ENCODE assay signal across 10 cellular contexts in genomic region chr10:31896972-31897384, GRCh38. TPM values are rescaled to one million over a fixed set of nuclear protein-coding genes. Genes with fewer than 3 reads are reported as not detected.
DNase-seq lines count a peak whose midpoint lies in the region; ATAC-seq, FAIRE-seq and TF ChIP-seq lines count a peak whose summit lies in the region.
"Had no signal": no experiment of that assay in that cellular context is flagged by ENCODE, and none has a peak within 500 bp of the region (broad histone marks: within the 10 kb centered on the region; RNA-seq: fewer than 3 reads in every experiment).

No MANE protein-coding gene starts in this region.

- H3K4me3 ChIP-seq in IMR-90 (ENCODE audit: insufficient read depth, low read depth, low read length), result no peak overlapping the region
- peak overlapping the region in 1 of 3 experiments; percentile 22 for H3K4me3 ChIP-seq in keratinocyte (ENCODE audit: control insufficient read depth in 2 of 3, extremely low read depth in 1 of 3, insufficient read depth in 2 of 3, low read depth in 1 of 3, low read length in 3 of 3)
- H3K4me3 ChIP-seq in uterus, result no peak overlapping the region
- no peak overlapping the region for H3K4me3 ChIP-seq in neuronal stem cell (ENCODE audit: low read length in 2 of 2)

- peaks cover 32% of the 10 kb centered on the region for H4K20me1 ChIP-seq in IMR-90 (ENCODE audit: insufficient read depth, low read length)
- H4K20me1 ChIP-seq in keratinocyte (ENCODE audit: control insufficient read depth, extremely low read depth, insufficient read depth, low read length), result peaks cover 6% of the 10 kb centered on the region

- H3K4me2 ChIP-seq in IMR-90 (ENCODE audit: low read depth, low read length), result peak overlapping the region; percentile 54; the same call in 1 of the 2 replicates
- H3K4me2 ChIP-seq in keratinocyte (ENCODE audit: control insufficient read depth, extremely low read depth, insufficient read depth, low read depth, low read length), result peak overlapping the region; percentile 66
- no peak overlapping the region for H3K4me2 ChIP-seq in neuronal stem cell (ENCODE audit: insufficient read depth, low read length, poor library complexity, severe bottlenecking)

- H2BK20ac ChIP-seq in IMR-90 (ENCODE audit: low read depth, low read length), result no peak overlapping the region

- TF ChIP-seq CTCF in IMR-90 (conservative IDR thresholded peaks at IDR 0.05; ENCODE audit: low read depth, low read length) (no peak), keratinocyte (optimal IDR thresholded peaks at IDR 0.05 in 1 of 3, IDR thresholded peaks at IDR 0.05 in 1 of 3, conservative IDR thresholded peaks at IDR 0.05 in 1 of 3; ENCODE audit: extremely low read depth in 1 of 3, insufficient read depth in 2 of 3, low read length in 3 of 3) (no peak), uterus (IDR thresholded peaks at IDR 0.05) (no peak)

- H3K27ac ChIP-seq in IMR-90 (ENCODE audit: insufficient read depth, low read length) (0 out of 2 replicates have a peak overlapping the region, but pooled peaks have one; percentile 16), keratinocyte (ENCODE audit: control insufficient read depth, insufficient read depth, low read length) (peak overlapping the region; percentile 64), uterus (peak overlapping the region; percentile 4 to 47), neuronal stem cell (replicated peaks; ENCODE audit: low read length) (no peak overlapping the region)
- H3K27ac ChIP-seq: HL-60 had no signal

- FAIRE-seq in keratinocyte (lab: Jason Lieb, UNC), result peak; percentile 77

- H3K23ac ChIP-seq in IMR-90 (ENCODE audit: low read depth, low read length) (peak overlapping the region; percentile 1; the same call in 1 of the 2 replicates), neuronal stem cell (ENCODE audit: low read depth, low read length, poor library complexity) (no peak overlapping the region)

- H2BK5ac ChIP-seq in IMR-90 (ENCODE audit: low read depth, low read length, poor library complexity, severe bottlenecking) (peak overlapping the region; percentile 48), neuronal stem cell (ENCODE audit: low read length) (no peak overlapping the region)

- TF ChIP-seq RAD21 in IMR-90 (IDR thresholded peaks at IDR 0.05; ENCODE audit: low read length), result no peak

- ATAC-seq in IMR-90 (ENCODE audit: low read depth) (peak; percentile 81), GM21723 (IDR thresholded peaks at IDR 0.05; ENCODE audit: unreplicated experiment) (no peak)
- ATAC-seq: stimulated activated naive CD8-positive, alpha-beta T cell treated with anti-CD3 and anti-CD28 coated beads, Interleukin-15, Interleukin-2, amounts not matched to agents 100 U/mL and 50 U/mL, for 24 hours had no signal

- peak; percentile 69 for DNase-seq in IMR-90
- peak; percentile 52 for DNase-seq in dermis blood vessel endothelial cell
- no peak for DNase-seq in keratinocyte (ENCODE audit: low read depth, low spot score)
- DNase-seq in uterus, result no peak
- no peak for DNase-seq in NCI-H2171 treated with DMSO at 0.1 percent for 48 hours (lab: John Stamatoyannopoulos, UW)
- no peak for DNase-seq in neuronal stem cell (ENCODE audit: low spot score)
- DNase-seq: effector memory CD4-positive, alpha-beta T cell; stimulated activated naive CD8-positive, alpha-beta T cell treated with anti-CD3 and anti-CD28 coated beads, Interleukin-15, Interleukin-2, amounts not matched to agents 100 U/mL and 50 U/mL, for 24 hours had no signal

- H4K91ac ChIP-seq in IMR-90 (ENCODE audit: insufficient read depth, low read depth, low read length), result no peak overlapping the region
- no peak overlapping the region for H4K91ac ChIP-seq in neuronal stem cell (ENCODE audit: low read depth, low read length, poor library complexity)

- WGBS in IMR-90 (ENCODE audit: extremely low coverage in 2 of 2, insufficient read length in 1 of 2), 2 experiments, result no CpG with 5 or more reads among the region's 1 CpG
- no CpG with 5 or more reads among the region's 1 CpG for WGBS in neuronal stem cell (ENCODE audit: extremely low coverage in 2 of 2, insufficient read length in 2 of 2, insufficient replicate concordance in 1 of 2), 2 donors

- H2BK15ac ChIP-seq in IMR-90 (ENCODE audit: low read depth, low read length) (no peak overlapping the region), neuronal stem cell (ENCODE audit: low read length) (no peak overlapping the region)

- H3K9ac ChIP-seq in IMR-90 (ENCODE audit: low read depth, low read length) (no peak overlapping the region), keratinocyte (ENCODE audit: control insufficient read depth, extremely low read depth, insufficient read depth, low read length) (peak overlapping the region; percentile 22), neuronal stem cell (ENCODE audit: low read depth, low read length, poor library complexity) (no peak overlapping the region)

- H3K14ac ChIP-seq in IMR-90 (replicated peaks; ENCODE audit: low read depth, low read length) (no peak overlapping the region), neuronal stem cell (ENCODE audit: low read length) (no peak overlapping the region)

- dilution Hi-C loops in IMR-90 (cut with HindIII; ENCODE audit: low sequenced_read_pairs, unreplicated experiment) (no loop called here), keratinocyte (cut with MboI; ENCODE audit: extremely low pct_ligation_motif_present, low sequenced_read_pairs) (no loop called here)

- BruUV-seq in IMR-90 (replicated peaks; lab: Mats Ljungman, UMichigan), result no TSS peak

- H3K79me1 ChIP-seq in IMR-90 (ENCODE audit: low read depth in 1 of 2, low read length in 2 of 2) (peaks cover 28 to 47% of the 10 kb centered on the region in 2 experiments), neuronal stem cell (ENCODE audit: low read depth, low read length) (no peaks in the 10 kb centered on the region)

- H3K79me2 ChIP-seq in keratinocyte (ENCODE audit: control insufficient read depth, insufficient read depth, low read length), result peaks cover 67% of the 10 kb centered on the region

- TF ChIP-seq POLR2A in IMR-90 (IDR thresholded peaks at IDR 0.05; ENCODE audit: low read depth, low read length), result no peak
- TF ChIP-seq POLR2A in uterus (IDR thresholded peaks at IDR 0.05), result no peak

- no peak overlapping the region for H2BK12ac ChIP-seq in neuronal stem cell (ENCODE audit: low read length)

- H2BK120ac ChIP-seq in IMR-90 (ENCODE audit: low read depth, low read length), result no peak overlapping the region
- no peak overlapping the region for H2BK120ac ChIP-seq in neuronal stem cell (ENCODE audit: low read depth, low read length)

- in situ Hi-C loops in IMR-90 (cut with MboI; ENCODE audit: low sequenced_read_pairs), result no loop called here

- H2AK9ac ChIP-seq in IMR-90 (replicated peaks; ENCODE audit: low read depth, low read length, poor library complexity), result no peak overlapping the region

- no peak overlapping the region for H3K56ac ChIP-seq in IMR-90 (ENCODE audit: extremely low read depth, insufficient read depth, low read length)

- H3K18ac ChIP-seq in IMR-90 (ENCODE audit: low read depth, low read length) (no peak overlapping the region), neuronal stem cell (ENCODE audit: low read length) (no peak overlapping the region)

- no peaks in the 10 kb centered on the region for H3K9me1 ChIP-seq in IMR-90 (ENCODE audit: insufficient read depth, low read length)
- H3K9me1 ChIP-seq in keratinocyte (ENCODE audit: control insufficient read depth, extremely low read depth, insufficient read depth, low read length), result no peaks in the 10 kb centered on the region

- H3K36me3 ChIP-seq in IMR-90 (ENCODE audit: control insufficient read depth, insufficient read depth, low read length) (peaks cover 4% of the 10 kb centered on the region; the same call in 1 of the 2 replicates), keratinocyte (ENCODE audit: control insufficient read depth in 2 of 2, extremely low read depth in 1 of 2, insufficient read depth in 2 of 2, low read length in 2 of 2) (peaks cover 2% of the 10 kb centered on the region in 2 experiments), uterus (no peaks in the 10 kb centered on the region), neuronal stem cell (replicated peaks in 1 of 2; ENCODE audit: control insufficient read depth in 2 of 2, insufficient read depth in 2 of 2, low read length in 2 of 2) (peaks cover 0 to 22% of the 10 kb centered on the region in 2 donors)

- H3K27me3 ChIP-seq in IMR-90 (ENCODE audit: control insufficient read depth, insufficient read depth, low read length), result no peaks in the 10 kb centered on the region
- no peaks in the 10 kb centered on the region for H3K27me3 ChIP-seq in keratinocyte (ENCODE audit: control insufficient read depth, extremely low read depth, insufficient read depth, low read length)
- H3K27me3 ChIP-seq in uterus, result no peaks in the 10 kb centered on the region
- no peaks in the 10 kb centered on the region for H3K27me3 ChIP-seq in neuronal stem cell (ENCODE audit: control insufficient read depth in 3 of 3, insufficient read depth in 3 of 3, low read depth in 1 of 3, low read length in 3 of 3)

- peaks cover 3% of the 10 kb centered on the region; the same call in 1 of the 2 replicates for H3K9me3 ChIP-seq in IMR-90 (ENCODE audit: control insufficient read depth, insufficient read depth, low read length)
- no peaks in the 10 kb centered on the region for H3K9me3 ChIP-seq in keratinocyte (ENCODE audit: control insufficient read depth, low read depth, low read length)
- peaks cover 0 to 4% of the 10 kb centered on the region in 2 donors for H3K9me3 ChIP-seq in uterus
- peaks cover 2 to 23% of the 10 kb centered on the region in 2 donors for H3K9me3 ChIP-seq in neuronal stem cell (replicated peaks in 1 of 2; ENCODE audit: control insufficient read depth in 2 of 2, insufficient read depth in 1 of 2, low read depth in 1 of 2, low read length in 2 of 2)

- H4K5ac ChIP-seq in IMR-90 (ENCODE audit: low read depth, low read length), result no peak overlapping the region

- intact Hi-C loops in IMR-90 (cut with micrococcal nuclease), result no loop called here
- intact Hi-C loops in uterus (cut with DNase I; ENCODE audit: low total_unique reads), result no loop called here

- POLR2A ChIA-PET in IMR-90 (lab: Charles Lee; ENCODE audit: unreplicated experiment), result no interaction called here

- CTCF ChIA-PET in IMR-90 (lab: Yijun Ruan, JAX), result no interaction called here

- no peak overlapping the region for H2AFZ ChIP-seq in IMR-90 (replicated peaks; ENCODE audit: low read length, poor library complexity)
- no peak overlapping the region for H2AFZ ChIP-seq in keratinocyte (ENCODE audit: control insufficient read depth, low read length)
- no peak overlapping the region for H2AFZ ChIP-seq in neuronal stem cell (ENCODE audit: low read length)

- H3K4ac ChIP-seq in IMR-90 (ENCODE audit: low read depth, low read length) (no peak overlapping the region), neuronal stem cell (ENCODE audit: low read length) (no peak overlapping the region)

- peaks cover 9% of the 10 kb centered on the region for H3K4me1 ChIP-seq in IMR-90 (ENCODE audit: control insufficient read depth, insufficient read depth, low read length)
- peaks cover 22% of the 10 kb centered on the region for H3K4me1 ChIP-seq in keratinocyte (ENCODE audit: control insufficient read depth, extremely low read depth, insufficient read depth, low read length)
- no peaks in the 10 kb centered on the region for H3K4me1 ChIP-seq in uterus
- H3K4me1 ChIP-seq in neuronal stem cell (ENCODE audit: control insufficient read depth in 2 of 2, insufficient read depth in 1 of 2, low read depth in 1 of 2, low read length in 2 of 2), result no peaks in the 10 kb centered on the region

- H2AK5ac ChIP-seq in IMR-90 (ENCODE audit: low read depth, low read length) (peak overlapping the region; percentile 31; the same call in 1 of the 2 replicates), neuronal stem cell (ENCODE audit: low read depth, low read length) (no peak overlapping the region)

- no peak overlapping the region for H4K8ac ChIP-seq in IMR-90 (ENCODE audit: low read depth in 2 of 2, low read length in 2 of 2)
- H4K8ac ChIP-seq in neuronal stem cell (ENCODE audit: low read depth, low read length), result no peak overlapping the region

RNA-seq across cellular contexts. Expression of gene ARHGAP12, which starts 31.7 kb away (rescaled TPM):
- total RNA-seq in IMR-90 (2012; rRNA removed) (28.5 and 42.2 TPM in 2 replicates), dermis blood vessel endothelial cell (26.2 and 35.6 TPM in 2 replicates), uterus (10 to 100 TPM; 37.7 to 82.5 (median 57.3) TPM)
- polyA plus RNA-seq in IMR-90 (2012; rRNA removed) (8.3 and 9.0 TPM in 2 replicates), keratinocyte (13.7 to 26.6 TPM (median 16.1 TPM) in 3 replicates)
- polyA plus RNA-seq in IMR-90 (2012; cell fraction: cytosol; rRNA removed), result 1.2 and 3.0 TPM in 2 replicates
- 1.6 and 18.4 TPM in 2 replicates for polyA plus RNA-seq in IMR-90 (2012; cell fraction: nucleus; rRNA removed; ENCODE audit: low replicate concordance)
- 29.7 TPM for polyA plus RNA-seq in keratinocyte (2011; ENCODE audit: low read depth)
- 9.1 and 19.4 TPM in 2 replicates for polyA plus RNA-seq in keratinocyte (2011; cell fraction: cytosol; rRNA removed)
- 23.8 and 30.6 TPM in 2 replicates for polyA plus RNA-seq in keratinocyte (2011; cell fraction: nucleus; rRNA removed)
- 11.7 and 18.6 TPM in 2 replicates for polyA plus RNA-seq in keratinocyte (2012; ENCODE audit: low replicate concordance)
- polyA minus RNA-seq in keratinocyte, result 5.1 to 32.9 TPM (median 13.3 TPM) in 3 replicates
- polyA minus RNA-seq in keratinocyte (2011; cell fraction: cytosol; rRNA and poly(A)+ RNA removed), result 21.5 TPM
- 23.6 and 43.0 TPM in 2 replicates for polyA minus RNA-seq in keratinocyte (2011; cell fraction: nucleus; rRNA and poly(A)+ RNA removed)
- 19.5 TPM for polyA plus RNA-seq in neuronal stem cell (2013, experiment 1 of 2)
- 20.1 TPM for polyA plus RNA-seq in neuronal stem cell (2013, experiment 2 of 2)

Comparison
In these comparisons a context has a peak if more than half of its experiments do, and no peak if none do; other contexts are left out.
1. DNase-seq: peak in IMR-90 (single experiment) and dermis blood vessel endothelial cell (single experiment); none in keratinocyte (single experiment), uterus (0 of 2), NCI-H2171 treated with DMSO at 0.1 percent for 48 hours (single experiment) and neuronal stem cell (single experiment).